In the genomic region with DNA sequence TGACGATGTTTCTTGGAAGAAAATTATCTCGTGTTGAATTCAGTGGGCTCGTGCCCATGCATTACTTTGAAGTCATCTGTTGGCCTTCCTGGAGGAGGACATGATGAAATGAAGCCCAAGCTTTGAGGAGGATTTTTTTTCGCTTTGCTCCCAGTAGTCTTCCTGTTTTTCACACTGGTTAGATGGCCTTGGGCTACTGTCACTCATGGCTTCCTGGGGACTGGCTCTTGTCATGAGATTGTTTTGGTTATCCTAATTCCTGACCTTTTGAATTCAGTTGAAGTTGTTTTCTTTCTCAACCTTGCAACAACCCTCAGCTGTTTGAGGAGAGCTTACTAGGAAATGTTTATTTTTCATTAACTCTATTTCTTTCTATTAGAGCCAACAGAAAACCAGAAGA, we compare ENCODE assay signal across 17 cellular contexts.
DNase-seq lines count a peak whose midpoint lies in the region; ATAC-seq, FAIRE-seq and TF ChIP-seq lines count a peak whose summit lies in the region.
"Had no signal": no experiment of that assay in that cellular context is flagged by ENCODE, and none has a peak within 500 bp of the region (broad histone marks: within the 10 kb centered on the region; RNA-seq: fewer than 3 reads in every experiment).

No MANE protein-coding gene starts in this region.

- no peak for ATAC-seq in left ventricle myocardium superior
- ATAC-seq: HCT116 had no signal

- peaks cover 7% of the 10 kb centered on the region for H3K9me3 Mint-ChIP-seq in osteocyte (ENCODE audit: unreplicated experiment)
- H3K9me3 Mint-ChIP-seq in activated CD4-positive, alpha-beta memory T cell treated with anti-CD3 and anti-CD28 coated beads, Interleukin-2, amount 10 ng/mL, durations not matched to agents 7 days and 5 days = no peaks in the 10 kb centered on the region
- H3K9me3 Mint-ChIP-seq: CD4-positive, CD25-positive, alpha-beta regulatory T cell had no signal

- no peaks in the 10 kb centered on the region for H3K27me3 Mint-ChIP-seq in osteocyte (ENCODE audit: unreplicated experiment)
- H3K27me3 Mint-ChIP-seq in activated CD4-positive, alpha-beta memory T cell treated with anti-CD3 and anti-CD28 coated beads, Interleukin-2, amount 10 ng/mL, durations not matched to agents 7 days and 5 days = peaks cover 5% of the 10 kb centered on the region

- H3K27ac ChIP-seq in esophagus squamous epithelium = no peak overlapping the region

- CTCF ChIA-PET in activated CD4-positive, alpha-beta memory T cell treated with anti-CD3 and anti-CD28 coated beads, Interleukin-2, amount 10 ng/mL, durations not matched to agents 7 days and 5 days (lab: Charles Lee) = no interaction called here

- no peak overlapping the region for H3K4me3 Mint-ChIP-seq in osteocyte (ENCODE audit: unreplicated experiment)
- H3K4me3 Mint-ChIP-seq in activated CD4-positive, alpha-beta memory T cell treated with anti-CD3 and anti-CD28 coated beads, Interleukin-2, amount 10 ng/mL, durations not matched to agents 7 days and 5 days = no peak overlapping the region
- H3K4me3 Mint-ChIP-seq: B cell; CD4-positive, CD25-positive, alpha-beta regulatory T cell; HFFc6 had no signal

- H3K4me1 Mint-ChIP-seq in osteocyte (ENCODE audit: unreplicated experiment) = peaks cover 38% of the 10 kb centered on the region
- H3K4me1 Mint-ChIP-seq in activated CD4-positive, alpha-beta memory T cell treated with anti-CD3 and anti-CD28 coated beads, Interleukin-2, amount 10 ng/mL, durations not matched to agents 7 days and 5 days = no peaks in the 10 kb centered on the region
- H3K4me1 Mint-ChIP-seq: B cell; CD4-positive, CD25-positive, alpha-beta regulatory T cell had no signal

- peak; percentile 50 for FAIRE-seq in bronchial epithelial cell (lab: Jason Lieb, UNC)
- FAIRE-seq: D721Med had no signal

- peaks cover 0 to 47% (median 0%) of the 10 kb centered on the region in 3 donors for H3K4me1 ChIP-seq in esophagus squamous epithelium
- H3K4me1 ChIP-seq: Caco-2 had no signal

- DNase-seq in ELF-1 (ENCODE audit: low read depth, low spot score) (peak; percentile 82), bronchial epithelial cell (ENCODE audit: low read depth) (no peak), islet precursor cell (peak; percentile 74), osteocyte (ENCODE audit: extremely low spot score, unreplicated experiment) (no peak), left ventricle myocardium superior (no peak), esophagus squamous epithelium (lab: John Stamatoyannopoulos, UW) (no peak)
- no peak for DNase-seq in activated CD4-positive, alpha-beta memory T cell treated with anti-CD3 and anti-CD28 coated beads, Interleukin-2, amount 10 ng/mL, durations not matched to agents 7 days and 5 days
- DNase-seq: C1 segment of cervical spinal cord; Caco-2; CD4-positive, CD25-positive, alpha-beta regulatory T cell; GF-D8; GOT3; H7; HFFc6 had no signal

- POLR2A ChIA-PET in activated CD4-positive, alpha-beta memory T cell treated with anti-CD3 and anti-CD28 coated beads, Interleukin-2, amount 10 ng/mL, durations not matched to agents 7 days and 5 days (lab: Charles Lee) = no interaction called here

- 75 to 93% methylated on average over 4 of the region's 4 CpGs for WGBS in esophagus squamous epithelium, 2 donors

- H3K27me3 ChIP-seq in bronchial epithelial cell (ENCODE audit: control insufficient read depth, insufficient read depth, low read length) (no peaks in the 10 kb centered on the region), esophagus squamous epithelium (no peaks in the 10 kb centered on the region)

- TF ChIP-seq POLR2A in esophagus squamous epithelium (IDR thresholded peaks at IDR 0.05) = no peak

- H3K36me3 Mint-ChIP-seq in osteocyte (ENCODE audit: unreplicated experiment) = no peaks in the 10 kb centered on the region
- no peaks in the 10 kb centered on the region for H3K36me3 Mint-ChIP-seq in activated CD4-positive, alpha-beta memory T cell treated with anti-CD3 and anti-CD28 coated beads, Interleukin-2, amount 10 ng/mL, durations not matched to agents 7 days and 5 days (ENCODE audit: low read depth)
- H3K36me3 Mint-ChIP-seq: CD4-positive, CD25-positive, alpha-beta regulatory T cell had no signal

- H3K4me3 ChIP-seq in bronchial epithelial cell (ENCODE audit: low read depth, low read length) (no peak overlapping the region), esophagus squamous epithelium (no peak overlapping the region)

- intact Hi-C loops in left ventricle myocardium superior (cut with micrococcal nuclease) = no loop called here
- intact Hi-C loops in esophagus squamous epithelium (cut with DNase I) = no loop called here

- peak overlapping the region; percentile 77 for H3K27ac Mint-ChIP-seq in osteocyte (ENCODE audit: unreplicated experiment)
- H3K27ac Mint-ChIP-seq in activated CD4-positive, alpha-beta memory T cell treated with anti-CD3 and anti-CD28 coated beads, Interleukin-2, amount 10 ng/mL, durations not matched to agents 7 days and 5 days = no peak overlapping the region
- H3K27ac Mint-ChIP-seq: B cell; CD4-positive, CD25-positive, alpha-beta regulatory T cell; HFFc6 had no signal

- no peaks in the 10 kb centered on the region for H3K36me3 ChIP-seq in bronchial epithelial cell (ENCODE audit: control insufficient read depth, insufficient read depth, low read length)
- no peaks in the 10 kb centered on the region for H3K36me3 ChIP-seq in esophagus squamous epithelium

- no peak for TF ChIP-seq CTCF in bronchial epithelial cell (IDR thresholded peaks at IDR 0.05; ENCODE audit: insufficient read depth, low read length, severe bottlenecking)
- no peak for TF ChIP-seq CTCF in osteocyte (IDR thresholded peaks at IDR 0.05)
- no peak for TF ChIP-seq CTCF in esophagus squamous epithelium (IDR thresholded peaks at IDR 0.05)

- no peaks in the 10 kb centered on the region for H3K9me3 ChIP-seq in esophagus squamous epithelium
- H3K9me3 ChIP-seq: Caco-2 had no signal

Comparison
In these comparisons a context has a peak if more than half of its experiments do, and no peak if none do; other contexts are left out.
1. DNase-seq: peak in ELF-1 (single experiment) and islet precursor cell (single experiment); none in bronchial epithelial cell (single experiment), osteocyte (single experiment), left ventricle myocardium superior (single experiment), activated CD4-positive, alpha-beta memory T cell treated with anti-CD3 and anti-CD28 coated beads, Interleukin-2, amount 10 ng/mL, durations not matched to agents 7 days and 5 days (single experiment) and esophagus squamous epithelium (single experiment).